16 cellular contexts compared by ENCODE assay signal in genomic region chr3:149506540-149506939, GRCh38. TPM values are rescaled to one million over a fixed set of nuclear protein-coding genes. Genes with fewer than 3 reads are reported as not detected.
DNase-seq lines count a peak whose midpoint lies in the region; ATAC-seq and TF ChIP-seq lines count a peak whose summit lies in the region.
"Had no signal": no experiment of that assay in that cellular context is flagged by ENCODE, and none has a peak within 500 bp of the region (broad histone marks: within the 10 kb centered on the region; RNA-seq: fewer than 3 reads in every experiment).

No MANE protein-coding gene starts in this region.

- H3K9me2 ChIP-seq in GM23248 (ENCODE audit: insufficient read depth): no peaks in the 10 kb centered on the region

- H3K4me2 ChIP-seq in GM23248 (ENCODE audit: unreplicated experiment): peak overlapping the region; percentile 41

- H4K20me1 ChIP-seq in GM23248 (ENCODE audit: insufficient read depth): no peaks in the 10 kb centered on the region

- in situ Hi-C loops in GM23248 (cut with MboI): loop anchor here (25.0 kb wide), 1 partner anchor 681 kb away; no protein-coding TSS in a partner anchor

- TF ChIP-seq CTCF in ascending aorta (IDR thresholded peaks at IDR 0.05): no peak

- no peak for ATAC-seq in HG03521 (IDR thresholded peaks at IDR 0.05; ENCODE audit: unreplicated experiment)
- ATAC-seq in left ventricle myocardium superior: no peak
- ATAC-seq in GM21528 (IDR thresholded peaks at IDR 0.05; ENCODE audit: low FRiP score, unreplicated experiment): no peak
- ATAC-seq in GM18907 (IDR thresholded peaks at IDR 0.05; ENCODE audit: unreplicated experiment): no peak

- peaks cover 40% of the 10 kb centered on the region for H3F3A ChIP-seq in GM23248 (ENCODE audit: insufficient read depth)

- H2AFZ ChIP-seq in ACC112 (ENCODE audit: low read length, unreplicated experiment) (peak overlapping the region; percentile 41), GM23248 (peak overlapping the region; percentile 43; the same call in 1 of the 2 replicates)

- intact Hi-C loops in ascending aorta (cut with DNase I) (loop anchor here (5.0 kb wide), 1 partner anchor 306 kb away; the partner anchor contains the start of gene RNF13), left ventricle myocardium superior (cut with micrococcal nuclease) (no loop called here)

- no peaks in the 10 kb centered on the region for H3K27me3 ChIP-seq in ACC112 (ENCODE audit: insufficient read depth, low read length)
- H3K27me3 ChIP-seq in GM23248 (replicated peaks; ENCODE audit: insufficient read depth): no peaks in the 10 kb centered on the region
- H3K27me3 ChIP-seq in ascending aorta: no peaks in the 10 kb centered on the region
- H3K27me3 ChIP-seq: esophagus squamous epithelium had no signal

- peak overlapping the region; percentile 15; the same call in 1 of the 2 replicates for H3K9ac ChIP-seq in GM23248

- peak; percentile 62 for DNase-seq in GM23248
- no peak for DNase-seq in ascending aorta (ENCODE audit: low spot score in 2 of 2)
- DNase-seq in kidney glomerular epithelial cell (lab: John Stamatoyannopoulos, UW): peak; percentile 71
- no peak for DNase-seq in left ventricle myocardium superior
- DNase-seq: activated CD4-positive, alpha-beta memory T cell treated with anti-CD3 and anti-CD28 coated beads, Interleukin-2, amount 10 ng/mL, durations not matched to agents 7 days and 5 days; dorsolateral prefrontal cortex; esophagus squamous epithelium; hypothalamus; NCI-H187; NCI-H510A; posterior cingulate gyrus had no signal

- H3K36me3 ChIP-seq in ACC112 (ENCODE audit: insufficient read depth, low read length): no peaks in the 10 kb centered on the region
- H3K36me3 ChIP-seq in GM23248 (ENCODE audit: low read depth): no peaks in the 10 kb centered on the region
- H3K36me3 ChIP-seq in ascending aorta: no peaks in the 10 kb centered on the region
- H3K36me3 ChIP-seq: esophagus squamous epithelium had no signal

- H3K4me1 ChIP-seq in ACC112 (ENCODE audit: control insufficient read depth, insufficient read depth, low read length, unreplicated experiment) (peaks cover 29% of the 10 kb centered on the region), GM23248 (ENCODE audit: insufficient read depth) (peaks cover 31% of the 10 kb centered on the region), ascending aorta (peaks cover 3 to 35% of the 10 kb centered on the region in 2 donors)

- H3K9me3 ChIP-seq in GM23248 (ENCODE audit: low read depth) (no peaks in the 10 kb centered on the region), ascending aorta (no peaks in the 10 kb centered on the region)
- H3K9me3 ChIP-seq: esophagus squamous epithelium had no signal

- H3K4me3 ChIP-seq in ACC112 (ENCODE audit: low read depth, low read length) (peak overlapping the region; percentile 19; the same call in 1 of the 2 replicates), GM23248 (0 out of 2 replicates have a peak overlapping the region, but pooled peaks have one; percentile 19), ascending aorta (no peak overlapping the region)
- H3K4me3 ChIP-seq: esophagus squamous epithelium had no signal

- WGBS in GM23248 (ENCODE audit: low coverage in 1 of 2, low lambda C conversion rate in 2 of 2, missing lambda C conversion rate in 2 of 2), 2 experiments: 0 to 3% methylated on average over 1 of the region's 1 CpG

- H3K79me2 ChIP-seq in ACC112 (ENCODE audit: control insufficient read depth, insufficient read depth, low read length, unreplicated experiment) (no peaks in the 10 kb centered on the region), GM23248 (ENCODE audit: insufficient read depth) (no peaks in the 10 kb centered on the region)

- peak overlapping the region; percentile 62 for H3K27ac ChIP-seq in ACC112 (ENCODE audit: low read depth, low read length)
- H3K27ac ChIP-seq in GM23248: peak overlapping the region; percentile 58; the same call in 1 of the 2 replicates
- H3K27ac ChIP-seq in ascending aorta: peak overlapping the region; percentile 80 to 83
- H3K27ac ChIP-seq: esophagus squamous epithelium had no signal

RNA-seq across cellular contexts. Expression of gene TM4SF4, which starts 32.0 kb away (rescaled TPM):
- total RNA-seq in GM23248 (2014; rRNA removed; shearing (Covaris generic)): 0.97 TPM in 1 of 2 replicates, not detected in the other
- 0.48 and 0.96 TPM in 2 replicates for polyA plus RNA-seq in GM23248 (2016; fragmentation: Nextera tagmentation; extraction: Ambion mirVana)
- total RNA-seq in ascending aorta (not detected), left ventricle myocardium superior (not detected)
- total RNA-seq: activated CD4-positive, alpha-beta memory T cell treated with anti-CD3 and anti-CD28 coated beads, Interleukin-2, amount 10 ng/mL, durations not matched to agents 7 days and 5 days; dorsolateral prefrontal cortex; esophagus squamous epithelium; OCI-LY7 had no signal

Comparison
In these comparisons a context has a peak if more than half of its experiments do, and no peak if none do; other contexts are left out.
1. H3K4me3 ChIP-seq: peak in ACC112 (single experiment) and GM23248 (single experiment); none in ascending aorta (0 of 2).
2. DNase-seq: peak in GM23248 (single experiment) and kidney glomerular epithelial cell (single experiment); none in ascending aorta (0 of 2) and left ventricle myocardium superior (single experiment).
3. Peak in every context shown above with its lines, with median percentiles within 50 percentile points of each other: H3K27ac ChIP-seq.